In genomic region chr4:81032805-81033684, GRCh38 we compare ENCODE assay signal across 22 cellular contexts. TPM values are rescaled to one million over a fixed set of nuclear protein-coding genes. Genes with fewer than 3 reads are reported as not detected.
DNase-seq lines count a peak whose midpoint lies in the region; ATAC-seq and TF ChIP-seq lines count a peak whose summit lies in the region.
"Had no signal": no experiment of that assay in that cellular context is flagged by ENCODE, and none has a peak within 500 bp of the region (broad histone marks: within the 10 kb centered on the region; RNA-seq: fewer than 3 reads in every experiment).

No MANE protein-coding gene starts in this region.

- WGBS in sigmoid colon, 2 donors = 44 to 71% methylated on average over 4 of the region's 4 CpGs
- WGBS in ovary, 3 donors = 69 to 72% (median 71%) methylated on average over 4 of the region's 4 CpGs

- no peak overlapping the region for H3K27ac Mint-ChIP-seq in T-cell
- H3K27ac Mint-ChIP-seq: activated T-helper 1 cell treated with anti-CD3 and anti-CD28 coated beads, Interleukin-12 subunit alpha, Interleukin-12 subunit beta, Interleukin-2, Interleukin-4 antibody, amounts not matched to agents 30 ng/mL and 10 ng/mL and 1 ng/mL, durations not matched to agents 14 hours and 24 hours and 36 hours; HFFc6; memory B cell had no signal

- H3K4me1 ChIP-seq in sigmoid colon (peaks cover 0 to 34% (median 17%) of the 10 kb centered on the region in 4 donors), ovary (ENCODE audit: insufficient read depth) (peaks cover 1% of the 10 kb centered on the region)
- H3K4me1 ChIP-seq: foreskin keratinocyte had no signal

- intact Hi-C loops in sigmoid colon (cut with DNase I) = loop anchor here (5.0 to 10.0 kb wide), 4 partner anchors 321 to 1342 kb away; partner anchors contain the start of gene HNRNPD
- intact Hi-C loops in ovary (cut with DNase I) = no loop called here

- peak; percentile 22 for DNase-seq in DMS79 treated with DMSO at 0.1 percent for 48 hours (lab: John Stamatoyannopoulos, UW)
- DNase-seq in DMS79 (lab: John Stamatoyannopoulos, UW) = no peak
- peak; percentile 8 for DNase-seq in NCI-H524 treated with DMSO at 0.1 percent for 48 hours (lab: John Stamatoyannopoulos, UW)
- DNase-seq in kidney glomerular epithelial cell (lab: John Stamatoyannopoulos, UW) = peak; percentile 54
- no peak for DNase-seq in sigmoid colon
- DNase-seq in T-cell = no peak
- DNase-seq in ovary = no peak
- DNase-seq: activated CD4-positive, alpha-beta T cell treated with anti-CD3 and anti-CD28 coated beads, Interleukin-2, amount 50 U/mL, for 48 hours; foreskin keratinocyte; HFFc6; KG1; NCI-H1436; occipital lobe; SHP77 treated with DMSO at 0.1 percent for 48 hours; stimulated activated CD4-positive, alpha-beta T cell treated with anti-CD3 and anti-CD28 coated beads, Interleukin-12 subunit alpha, Interleukin-12 subunit beta, amount 100 ng/mL, for 4 hours had no signal

- no peaks in the 10 kb centered on the region for H3K9me3 Mint-ChIP-seq in T-cell
- H3K9me3 Mint-ChIP-seq: activated T-helper 1 cell treated with anti-CD3 and anti-CD28 coated beads, Interleukin-12 subunit alpha, Interleukin-12 subunit beta, Interleukin-2, Interleukin-4 antibody, amounts not matched to agents 30 ng/mL and 10 ng/mL and 1 ng/mL, durations not matched to agents 14 hours and 24 hours and 36 hours; central memory CD8-positive, alpha-beta T cell; HFFc6; memory B cell had no signal

- TF ChIP-seq CTCF in sigmoid colon (IDR thresholded peaks at IDR 0.05) = no peak
- TF ChIP-seq CTCF in ovary (IDR thresholded peaks at IDR 0.05) = no peak

- TF ChIP-seq EP300 in sigmoid colon (IDR thresholded peaks at IDR 0.05) (no peak), ovary (IDR thresholded peaks at IDR 0.05) (no peak)

- H3K36me3 Mint-ChIP-seq in T-cell = no peaks in the 10 kb centered on the region
- H3K36me3 Mint-ChIP-seq: memory B cell had no signal

- CTCF ChIA-PET in T-cell (lab: Charles Lee) = interaction anchor here in 1 of 2 donors (0.8 to 1.0 kb wide), 2 partner anchors 11 to 667 kb away, joined by 3 read pairs; no protein-coding TSS in a partner anchor

- TF ChIP-seq POLR2A in sigmoid colon (IDR thresholded peaks at IDR 0.05) = no peak
- TF ChIP-seq POLR2A in ovary (IDR thresholded peaks at IDR 0.05) = no peak

- H3K27me3 ChIP-seq in sigmoid colon (peaks cover 0 to 15% (median 0%) of the 10 kb centered on the region in 3 donors), ovary (no peaks in the 10 kb centered on the region)

- H3K4me3 Mint-ChIP-seq in T-cell = no peak overlapping the region
- H3K4me3 Mint-ChIP-seq: activated T-helper 1 cell treated with anti-CD3 and anti-CD28 coated beads, Interleukin-12 subunit alpha, Interleukin-12 subunit beta, Interleukin-2, Interleukin-4 antibody, amounts not matched to agents 30 ng/mL and 10 ng/mL and 1 ng/mL, durations not matched to agents 14 hours and 24 hours and 36 hours; central memory CD8-positive, alpha-beta T cell; HFFc6; memory B cell had no signal

- POLR2A ChIA-PET in T-cell (lab: Charles Lee) = no interaction called here

- H3K4me3 ChIP-seq in sigmoid colon = peak overlapping the region; percentile 56 to 77 (median 66)
- H3K4me3 ChIP-seq in ovary = no peak overlapping the region

- peaks cover 16 to 20% (median 19%) of the 10 kb centered on the region in 3 donors for H3K4me1 Mint-ChIP-seq in T-cell

- peaks cover 44 to 55% of the 10 kb centered on the region in 2 donors for H3K27me3 Mint-ChIP-seq in T-cell

- H3K9me3 ChIP-seq in sigmoid colon (no peaks in the 10 kb centered on the region), ovary (no peaks in the 10 kb centered on the region)

- ATAC-seq in T-cell (replicated peaks in 1 of 4) (no peak), HG03442 (IDR thresholded peaks at IDR 0.05; ENCODE audit: unreplicated experiment) (no peak)
- ATAC-seq: foreskin keratinocyte had no signal

- peak overlapping the region in 3 of 4 donors; percentile 79 to 86 (median 85) for H3K27ac ChIP-seq in sigmoid colon
- no peak overlapping the region for H3K27ac ChIP-seq in ovary
- H3K27ac ChIP-seq: C4-2B, foreskin keratinocyte had no signal

- no peaks in the 10 kb centered on the region for H3K36me3 ChIP-seq in sigmoid colon
- H3K36me3 ChIP-seq in ovary = no peaks in the 10 kb centered on the region

RNA-seq across cellular contexts. Expression of gene BMP3, which starts 2.5 kb away (rescaled TPM):
- total RNA-seq in sigmoid colon (10 to 100 TPM; 30.5 to 63.1 (median 40.7) TPM), T-cell (under 1 TPM in 1 of 5 donors, not detected in 4; 0.07 TPM), ovary (10 to 100 TPM in 1 of 7 donors, 1 to 10 TPM in 5, under 1 TPM in 1; 0.56 to 10.1 (median 2.3) TPM)
- polyA plus RNA-seq in sigmoid colon (1 to 10 TPM; 3.7 to 5.3 (median 4.2) TPM), ovary (1 to 10 TPM; 7.8 to 7.9 TPM)
- total RNA-seq: A172; activated T-helper 1 cell treated with anti-CD3 and anti-CD28 coated beads, Interleukin-12 subunit alpha, Interleukin-12 subunit beta, Interleukin-2, Interleukin-4 antibody, amounts not matched to agents 30 ng/mL and 10 ng/mL and 1 ng/mL, durations not matched to agents 14 hours and 24 hours and 36 hours; foreskin keratinocyte; G401 had no signal
- polyA plus RNA-seq: foreskin keratinocyte had no signal

Comparison
In these comparisons a context has a peak if more than half of its experiments do, and no peak if none do; other contexts are left out.
1. DNase-seq: peak in DMS79 treated with DMSO at 0.1 percent for 48 hours (single experiment), NCI-H524 treated with DMSO at 0.1 percent for 48 hours (single experiment) and kidney glomerular epithelial cell (single experiment); none in DMS79 (single experiment), sigmoid colon (single experiment), T-cell (0 of 34) and ovary (0 of 5).
2. H3K27ac ChIP-seq: peak in sigmoid colon (3 of 4); none in ovary (0 of 2).